Comparison of ENCODE assay signal across 1 cellular context in genomic region chr11:116225236-116225635, GRCh38.
TF ChIP-seq lines count a peak whose summit lies in the region.

No MANE protein-coding gene starts in this region.

TF ChIP-seq in H1, 55 proteins besides CTCF, POLR2A, EP300 and RAD21:
- no peak for TF ChIP-seq CHD7 (IDR thresholded peaks at IDR 0.05; ENCODE audit: insufficient replicate concordance, low read length)
- no peak for TF ChIP-seq RNF2 (IDR thresholded peaks at IDR 0.05; ENCODE audit: borderline replicate concordance, low read depth, low read length, missing control alignments, poor library complexity, severe bottlenecking)
- TF ChIP-seq SUZ12 (IDR thresholded peaks at IDR 0.05; ENCODE audit: low read length), result no peak
- TF ChIP-seq ASH2L (IDR thresholded peaks at IDR 0.05; ENCODE audit: low read length), result no peak
- no peak for TF ChIP-seq SIN3A (conservative IDR thresholded peaks at IDR 0.05 in 1 of 2, IDR thresholded peaks at IDR 0.05 in 1 of 2; ENCODE audit: low read depth in 1 of 2, low read length in 2 of 2)
- TF ChIP-seq GABPA (IDR thresholded peaks at IDR 0.05; ENCODE audit: borderline replicate concordance, insufficient read depth, low read length), result no peak
- no peak for TF ChIP-seq SP2 (IDR thresholded peaks at IDR 0.05; ENCODE audit: low read length)
- no peak for TF ChIP-seq TCF12 (IDR thresholded peaks at IDR 0.05; ENCODE audit: low read depth, low read length)
- TF ChIP-seq MAX (IDR thresholded peaks at IDR 0.05), result no peak
TF ChIP-seq in H1: peak in this region for 0.
